ENCODE assay signal across 13 cellular contexts in the genomic region with DNA sequence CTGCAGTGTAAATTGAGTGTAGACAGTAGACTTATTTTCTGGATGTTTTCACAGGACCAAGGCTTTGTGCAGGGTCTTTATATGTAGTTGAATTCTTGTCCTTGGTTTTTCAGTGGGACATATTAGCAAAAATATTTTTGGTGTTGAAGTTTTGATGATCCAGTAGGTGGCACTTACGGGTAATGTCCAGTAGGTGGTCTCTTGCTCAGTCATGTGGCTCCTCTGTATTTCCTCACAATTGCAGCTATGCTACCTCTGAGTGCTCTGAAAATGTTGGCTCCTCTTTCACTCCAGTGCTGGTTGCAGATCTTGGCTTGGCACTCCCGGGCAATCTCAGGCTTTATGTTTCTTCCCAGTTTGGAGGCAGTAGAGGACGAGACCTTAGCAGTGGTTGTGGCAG.
DNase-seq lines count a peak whose midpoint lies in the region; FAIRE-seq and TF ChIP-seq lines count a peak whose summit lies in the region.
"Had no signal": no experiment of that assay in that cellular context is flagged by ENCODE, and none has a peak within 500 bp of the region (broad histone marks: within the 10 kb centered on the region; RNA-seq: fewer than 3 reads in every experiment).

No MANE protein-coding gene starts in this region.

- no peaks in the 10 kb centered on the region for H3F3A ChIP-seq in MM.1S (ENCODE audit: insufficient read depth, low read length)

- H3K4me1 ChIP-seq in MM.1S (ENCODE audit: low read length) (no peaks in the 10 kb centered on the region), H1 (replicated peaks in 1 of 4; ENCODE audit: control insufficient read depth in 3 of 4, insufficient read depth in 4 of 4, low read length in 3 of 4) (no peaks in the 10 kb centered on the region; a peak in 1 of 7 replicates)
- H3K4me1 ChIP-seq: parathyroid adenoma had no signal

- TF ChIP-seq CTCF in MM.1S (IDR thresholded peaks at IDR 0.05; ENCODE audit: low read length) = peak; percentile 25
- TF ChIP-seq CTCF in H1 (IDR thresholded peaks at IDR 0.05; ENCODE audit: control extremely low read depth in 1 of 3, insufficient read depth in 1 of 3, low read depth in 1 of 3, low read length in 3 of 3) = peak in 2 of 3 experiments; percentile 34 to 57; a peak in 2 of 4 replicates
- TF ChIP-seq CTCF in nephron progenitor cell (IDR thresholded peaks at IDR 0.05) = peak; percentile 27

- H3K27me3 ChIP-seq in MM.1S (replicated peaks; ENCODE audit: insufficient read depth, low read length) (no peaks in the 10 kb centered on the region), H1 (replicated peaks in 1 of 4; ENCODE audit: control insufficient read depth in 3 of 4, extremely low read depth in 1 of 4, insufficient read depth in 3 of 4, low read length in 3 of 4) (no peaks in the 10 kb centered on the region)

- H4K5ac ChIP-seq in H1 (ENCODE audit: insufficient read length, low read depth, low read length) = no peak overlapping the region

- H3K36me3 Mint-ChIP-seq in nephron progenitor cell (ENCODE audit: low read depth) = no peaks in the 10 kb centered on the region

- no peaks in the 10 kb centered on the region for H3K9me2 ChIP-seq in MM.1S (replicated peaks; ENCODE audit: insufficient read depth, low read length)

- H3K18ac ChIP-seq in H1 (ENCODE audit: extremely low read depth, low read length) = no peak overlapping the region

- POLR2A ChIA-PET in H1 (lab: Charles Lee; ENCODE audit: partially characterized antibody) = no interaction called here

- no peak overlapping the region for H3K4ac ChIP-seq in H1 (replicated peaks; ENCODE audit: insufficient read length, low read depth, low read length)

- no peak overlapping the region for H2BK5ac ChIP-seq in H1 (ENCODE audit: low read depth, low read length)

- H3K27ac Mint-ChIP-seq in nephron progenitor cell = no peak overlapping the region

- no peaks in the 10 kb centered on the region for H3K79me1 ChIP-seq in H1 (ENCODE audit: low read depth, low read length)

- DNase-seq in DMS 273 (lab: John Stamatoyannopoulos, UW; ENCODE audit: unreplicated experiment) (peak; percentile 1), DMS 273 treated with DMSO at 0.1 percent for 48 hours (lab: John Stamatoyannopoulos, UW) (no peak), MM.1S (peak; percentile 10), H1 (ENCODE audit: low read depth in 1 of 2, low spot score in 2 of 2) (no peak), nephron progenitor cell (no peak), NCI-H1048 (lab: John Stamatoyannopoulos, UW) (no peak), NCI-H146 treated with DMSO at 0.1 percent for 48 hours (lab: John Stamatoyannopoulos, UW; ENCODE audit: unreplicated experiment) (no peak), NK-92 (lab: John Stamatoyannopoulos, UW; ENCODE audit: unreplicated experiment) (no peak)
- DNase-seq: activated effector memory CD4-positive, alpha-beta T cell treated with Interleukin-2 at 50 U/mL for 16 hours; DND-41; NCI-H226 had no signal

- H3K9ac ChIP-seq in MM.1S (ENCODE audit: low read length) (no peak overlapping the region), H1 (replicated peaks in 1 of 4; ENCODE audit: extremely low read depth in 1 of 4, low read depth in 3 of 4, low read length in 3 of 4) (no peak overlapping the region)
- H3K9ac ChIP-seq: parathyroid adenoma had no signal

- no peak overlapping the region for H2BK15ac ChIP-seq in H1 (ENCODE audit: low read length)

- no peaks in the 10 kb centered on the region for H3K9me3 Mint-ChIP-seq in nephron progenitor cell

- H4K91ac ChIP-seq in H1 (replicated peaks; ENCODE audit: insufficient read length, low read length) = no peak overlapping the region

- H4K20me1 ChIP-seq in MM.1S (ENCODE audit: insufficient read depth, low read length) (no peaks in the 10 kb centered on the region), H1 (replicated peaks in 1 of 2; ENCODE audit: control insufficient read depth in 1 of 2, insufficient read depth in 2 of 2, low read length in 2 of 2) (no peaks in the 10 kb centered on the region)

- H3K79me2 ChIP-seq in MM.1S (ENCODE audit: low read length) (no peaks in the 10 kb centered on the region), H1 (ENCODE audit: control insufficient read depth in 1 of 2, insufficient read depth in 2 of 2, low read length in 2 of 2) (no peaks in the 10 kb centered on the region)
- H3K79me2 ChIP-seq: parathyroid adenoma had no signal

- peaks cover 4% of the 10 kb centered on the region for H3K4me1 Mint-ChIP-seq in nephron progenitor cell

- no peaks in the 10 kb centered on the region for H3K27me3 Mint-ChIP-seq in nephron progenitor cell (ENCODE audit: low read depth, poor library complexity)

- CTCF ChIA-PET in H1 (lab: Charles Lee; ENCODE audit: partially characterized antibody) = interaction anchor here (0.7 to 1.7 kb wide), 6 partner anchors 16 to 481 kb away, joined by 3 to 7 read pairs (median 3); no protein-coding TSS in a partner anchor

- no peak overlapping the region for H2AK5ac ChIP-seq in H1 (ENCODE audit: low read depth, low read length)

- no peak for TF ChIP-seq EP300 in H1 (IDR thresholded peaks at IDR 0.05; ENCODE audit: borderline replicate concordance in 1 of 2, low read depth in 2 of 2, low read length in 2 of 2)

- no peak overlapping the region for H3K56ac ChIP-seq in H1 (replicated peaks; ENCODE audit: insufficient read length, low read depth, low read length)

- H2BK120ac ChIP-seq in H1 (replicated peaks; ENCODE audit: low read depth, low read length) = no peak overlapping the region

- no peak overlapping the region for H2BK20ac ChIP-seq in H1 (ENCODE audit: low read length)

- no peaks in the 10 kb centered on the region for H3K23me2 ChIP-seq in H1 (ENCODE audit: low read depth, low read length)

- no peak overlapping the region for H3K23ac ChIP-seq in H1 (ENCODE audit: insufficient read length)

- no peak overlapping the region for H4K8ac ChIP-seq in H1 (ENCODE audit: extremely low read depth, insufficient read depth, low read length)

- TF ChIP-seq RAD21 in H1 (IDR thresholded peaks at IDR 0.05 in 1 of 2, conservative IDR thresholded peaks at IDR 0.05 in 1 of 2; ENCODE audit: low read depth in 2 of 2, low read length in 2 of 2) = peak; percentile 64 to 69

- H3K9me3 ChIP-seq in MM.1S (replicated peaks; ENCODE audit: insufficient read depth, low read length) (no peaks in the 10 kb centered on the region), H1 (ENCODE audit: insufficient read depth in 2 of 2, low read depth in 1 of 2, low read length in 1 of 2) (no peaks in the 10 kb centered on the region)

- WGBS in H1 (ENCODE audit: extremely low coverage in 1 of 2, insufficient coverage in 1 of 2, insufficient read length in 1 of 2, insufficient replicate concordance in 2 of 2, low coverage in 1 of 2, low lambda C conversion rate in 2 of 2, missing lambda C conversion rate in 1 of 2), 2 experiments = 52% methylated on average over 3 of the region's 3 CpGs; no CpG with 5 or more reads in 1 of the 2 experiments

- H3K4me3 ChIP-seq in MM.1S (ENCODE audit: low read length) (no peak overlapping the region), H1 (ENCODE audit: extremely low read depth in 1 of 4, insufficient read depth in 2 of 4, low read depth in 3 of 4, low read length in 4 of 4) (no peak overlapping the region)

- no peak overlapping the region for H3K4me3 Mint-ChIP-seq in nephron progenitor cell

- H2AFZ ChIP-seq in MM.1S (ENCODE audit: low read length) (no peak overlapping the region), H1 (ENCODE audit: low read length) (peak overlapping the region; percentile 76; the same call in 1 of the 2 replicates)
- H2AFZ ChIP-seq: parathyroid adenoma had no signal

- H3K4me2 ChIP-seq in MM.1S (ENCODE audit: low read depth, low read length) (no peak overlapping the region), H1 (ENCODE audit: insufficient read depth in 1 of 2, low read depth in 2 of 2, low read length in 2 of 2) (no peak overlapping the region)

- H3K36me3 ChIP-seq in MM.1S (replicated peaks; ENCODE audit: insufficient read depth, low read length) (no peaks in the 10 kb centered on the region), H1 (ENCODE audit: control insufficient read depth in 2 of 4, insufficient read depth in 4 of 4, low read length in 3 of 4) (no peaks in the 10 kb centered on the region)

- FAIRE-seq in H1 (lab: Jason Lieb, UNC) = peak; percentile 88

- no peak for TF ChIP-seq POLR2A in H1 (IDR thresholded peaks at IDR 0.05; ENCODE audit: control extremely low read depth in 1 of 2, low read depth in 2 of 2, low read length in 2 of 2)

- no peak overlapping the region for H2BK12ac ChIP-seq in H1 (ENCODE audit: low read depth, low read length)

- H3K14ac ChIP-seq in H1 (ENCODE audit: insufficient read length) = no peak overlapping the region

- H3K27ac ChIP-seq in MM.1S (ENCODE audit: low read length) = no peak overlapping the region
- H3K27ac ChIP-seq in H1 (ENCODE audit: low read depth, low read length) = no peak overlapping the region
- H3K27ac ChIP-seq: 22Rv1, parathyroid adenoma had no signal

TF ChIP-seq in H1, 55 proteins besides CTCF, POLR2A, EP300 and RAD21:
- 0 out of 2 replicates have a peak, but pooled peaks have one; percentile 28 for TF ChIP-seq CEBPB (IDR thresholded peaks at IDR 0.05; ENCODE audit: low read depth, low read length)
- TF ChIP-seq EGR1 (IDR thresholded peaks at IDR 0.05; ENCODE audit: borderline replicate concordance, low read depth, low read length) = no peak

Comparison
In these comparisons a context has a peak if more than half of its experiments do, and no peak if none do; other contexts are left out.
1. DNase-seq: peak in DMS 273 (single experiment) and MM.1S (single experiment); none in DMS 273 treated with DMSO at 0.1 percent for 48 hours (single experiment), H1 (0 of 2), nephron progenitor cell (single experiment), NCI-H1048 (single experiment), NCI-H146 treated with DMSO at 0.1 percent for 48 hours (single experiment) and NK-92 (single experiment).
2. Peak in every context shown above with its lines, with median percentiles within 50 percentile points of each other: CTCF ChIP-seq.